Comparison of ENCODE assay signal across 9 cellular contexts in genomic region chr6:2157441-2158127, GRCh38.
DNase-seq lines count a peak whose midpoint lies in the region; ATAC-seq, FAIRE-seq and TF ChIP-seq lines count a peak whose summit lies in the region.
"Had no signal": no experiment of that assay in that cellular context is flagged by ENCODE, and none has a peak within 500 bp of the region (broad histone marks: within the 10 kb centered on the region; RNA-seq: fewer than 3 reads in every experiment).

No MANE protein-coding gene starts in this region.

- no peak overlapping the region for H2AFZ ChIP-seq in neuronal stem cell (ENCODE audit: low read length)

- H2BK12ac ChIP-seq in neuronal stem cell (ENCODE audit: low read length) = no peak overlapping the region

- no peak overlapping the region for H3K27ac ChIP-seq in A673 (ENCODE audit: low read depth, low read length, poor library complexity, severe bottlenecking)
- no peak overlapping the region for H3K27ac ChIP-seq in neuronal stem cell (replicated peaks; ENCODE audit: low read length)

- H4K91ac ChIP-seq in neuronal stem cell (ENCODE audit: low read depth, low read length, poor library complexity) = no peak overlapping the region

- CTCF ChIA-PET in A673 (lab: Charles Lee) = no interaction called here

- H3K27me3 ChIP-seq in A673 (replicated peaks; ENCODE audit: insufficient read depth, low read depth, low read length, poor library complexity) = no peaks in the 10 kb centered on the region
- no peaks in the 10 kb centered on the region for H3K27me3 ChIP-seq in neuronal stem cell (ENCODE audit: control insufficient read depth in 3 of 3, insufficient read depth in 3 of 3, low read depth in 1 of 3, low read length in 3 of 3)

- H3K14ac ChIP-seq in neuronal stem cell (ENCODE audit: low read length) = no peak overlapping the region

- ATAC-seq in GM18502 (IDR thresholded peaks at IDR 0.05; ENCODE audit: poor library complexity, unreplicated experiment) = peak; percentile 63
- ATAC-seq in GM21576 (IDR thresholded peaks at IDR 0.05; ENCODE audit: unreplicated experiment) = no peak

- no CpG with 5 or more reads among the region's 1 CpG for WGBS in neuronal stem cell (ENCODE audit: extremely low coverage in 2 of 2, insufficient read length in 2 of 2, insufficient replicate concordance in 1 of 2), 2 donors

- no peak overlapping the region for H3K4ac ChIP-seq in neuronal stem cell (ENCODE audit: low read length)

- H3K23ac ChIP-seq in neuronal stem cell (ENCODE audit: low read depth, low read length, poor library complexity) = no peak overlapping the region

- no peak overlapping the region for H4K8ac ChIP-seq in neuronal stem cell (ENCODE audit: low read depth, low read length)

- TF ChIP-seq CTCF in A673 (conservative IDR thresholded peaks at IDR 0.05; ENCODE audit: low read depth, low read length) (no peak), epithelial cell of esophagus (IDR thresholded peaks at IDR 0.05; ENCODE audit: insufficient read depth, low read depth, low read length, missing control alignments) (no peak), D721Med (IDR thresholded peaks at IDR 0.05; ENCODE audit: insufficient read depth, missing control alignments) (no peak)

- intact Hi-C loops in A673 (cut with micrococcal nuclease; ENCODE audit: unreplicated experiment) = no loop called here

- H3K36me3 ChIP-seq in A673 (ENCODE audit: insufficient read depth, low read length, poor library complexity, severe bottlenecking) (no peaks in the 10 kb centered on the region), neuronal stem cell (replicated peaks in 1 of 2; ENCODE audit: control insufficient read depth in 2 of 2, insufficient read depth in 2 of 2, low read length in 2 of 2) (no peaks in the 10 kb centered on the region)

- H3K79me1 ChIP-seq in neuronal stem cell (ENCODE audit: low read depth, low read length) = no peaks in the 10 kb centered on the region

- H3K18ac ChIP-seq in neuronal stem cell (ENCODE audit: low read length) = no peak overlapping the region

- no peak overlapping the region for H2AK5ac ChIP-seq in neuronal stem cell (ENCODE audit: low read depth, low read length)

- H3K4me1 ChIP-seq in A673 (ENCODE audit: insufficient read depth, low read length, poor library complexity, severe bottlenecking) = peaks cover 13% of the 10 kb centered on the region
- peaks cover 0 to 6% of the 10 kb centered on the region in 2 donors for H3K4me1 ChIP-seq in neuronal stem cell (ENCODE audit: control insufficient read depth in 2 of 2, insufficient read depth in 1 of 2, low read depth in 1 of 2, low read length in 2 of 2)

- no peak overlapping the region for H2BK120ac ChIP-seq in neuronal stem cell (ENCODE audit: low read depth, low read length)

- FAIRE-seq in D721Med (lab: Jason Lieb, UNC) = no peak

- DNase-seq in A673 (ENCODE audit: low spot score) = peak; percentile 12
- DNase-seq in M059J (ENCODE audit: low read depth) = peak; percentile 67
- DNase-seq in epithelial cell of esophagus (ENCODE audit: low read depth) = peak; percentile 47
- DNase-seq in NCI-H526 treated with DMSO at 0.1 percent for 48 hours (lab: John Stamatoyannopoulos, UW) = no peak
- DNase-seq in D721Med (ENCODE audit: insufficient read length, low spot score) = no peak
- DNase-seq in neuronal stem cell (ENCODE audit: low spot score) = no peak
- DNase-seq: SHP77 had no signal

- H3K4me3 ChIP-seq in A673 (ENCODE audit: low read depth, low read length, poor library complexity, severe bottlenecking) (no peak overlapping the region), epithelial cell of esophagus (ENCODE audit: low read length) (no peak overlapping the region), neuronal stem cell (ENCODE audit: low read length in 2 of 2) (no peak overlapping the region)

- no peak overlapping the region for H2BK15ac ChIP-seq in neuronal stem cell (ENCODE audit: low read length)

- no TSS peak for BruUV-seq in A673 (replicated peaks; lab: Mats Ljungman, UMichigan)

- no peak overlapping the region for H3K9ac ChIP-seq in neuronal stem cell (ENCODE audit: low read depth, low read length, poor library complexity)

- H2BK5ac ChIP-seq in neuronal stem cell (ENCODE audit: low read length) = no peak overlapping the region

- POLR2A ChIA-PET in A673 (lab: Charles Lee; ENCODE audit: low non-redundant PET) = no interaction called here

- H3K9me3 ChIP-seq in A673 (ENCODE audit: low read depth, low read length, poor library complexity, severe bottlenecking) (no peaks in the 10 kb centered on the region), neuronal stem cell (replicated peaks in 1 of 2; ENCODE audit: control insufficient read depth in 2 of 2, insufficient read depth in 1 of 2, low read depth in 1 of 2, low read length in 2 of 2) (no peaks in the 10 kb centered on the region)

- no peak overlapping the region for H3K4me2 ChIP-seq in neuronal stem cell (ENCODE audit: insufficient read depth, low read length, poor library complexity, severe bottlenecking)

Comparison
In these comparisons a context has a peak if more than half of its experiments do, and no peak if none do; other contexts are left out.
1. DNase-seq: peak in A673 (single experiment), M059J (single experiment) and epithelial cell of esophagus (single experiment); none in NCI-H526 treated with DMSO at 0.1 percent for 48 hours (single experiment), D721Med (single experiment) and neuronal stem cell (single experiment).